22 cellular contexts compared by ENCODE assay signal in the genomic region with DNA sequence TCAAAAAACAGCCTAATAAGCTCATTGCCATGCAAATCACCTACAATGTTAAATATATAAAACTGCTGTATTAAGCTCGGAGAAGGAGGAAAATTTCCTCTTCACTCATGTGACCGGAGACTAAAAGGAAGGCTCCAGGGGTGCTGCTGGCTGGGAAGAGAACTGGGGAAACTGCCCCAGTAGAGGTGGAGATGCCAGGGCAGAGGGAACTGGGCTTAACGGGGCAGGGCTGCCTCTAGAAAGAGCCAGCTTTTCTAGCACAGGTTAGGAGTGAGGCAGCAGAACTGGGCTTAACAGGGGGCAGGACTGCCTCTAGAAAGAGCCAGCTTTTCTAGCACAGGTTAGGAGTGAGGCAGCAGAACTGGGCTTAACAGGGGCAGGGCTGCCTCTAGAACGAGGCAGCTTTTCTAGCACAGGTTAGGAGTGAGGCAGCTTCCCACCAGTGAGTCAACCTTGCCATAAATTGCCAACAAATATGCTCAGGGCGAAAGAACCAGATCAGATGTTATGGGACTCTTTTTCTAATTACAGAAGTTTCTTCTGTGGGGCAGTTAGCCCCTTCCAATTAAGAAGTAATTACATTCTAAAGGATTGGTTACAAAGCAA.
"Had no signal": no experiment of that assay in that cellular context is flagged by ENCODE, and none has a peak within 500 bp of the region (broad histone marks: within the 10 kb centered on the region; RNA-seq: fewer than 3 reads in every experiment).

No MANE protein-coding gene starts in this region.

- FAIRE-seq: endometrium, frontal cortex, small intestine had no signal

- DNase-seq: activated CD4-positive, alpha-beta T cell treated with anti-CD3 and anti-CD28 coated beads, Interleukin-2, amount 10 ng/mL, durations not matched to agents 7 days and 5 days; activated CD4-positive, CD25-positive, alpha-beta regulatory T cell treated with anti-CD3 and anti-CD28 coated beads, Interleukin-2, amount 50 U/mL, for 72 hours; activated CD8-positive, alpha-beta memory T cell treated with anti-CD3 and anti-CD28 coated beads, Interleukin-2, amount 10 ng/mL, durations not matched to agents 7 days and 5 days; activated CD8-positive, alpha-beta T cell treated with anti-CD3 and anti-CD28 coated beads for 36 hours; activated effector memory CD4-positive, alpha-beta T cell treated with anti-CD3 and anti-CD28 coated beads, Interleukin-2, amount 50 U/mL, for 16 hours; activated naive CD4-positive, alpha-beta T cell treated with anti-CD3 and anti-CD28 coated beads, Interleukin-2, amount 10 ng/mL, durations not matched to agents 7 days and 5 days; activated T-cell treated with anti-CD3 and anti-CD28 coated beads for 4 hours; body of pancreas; effector CD4-positive, alpha-beta T cell; erythroblast; glutamatergic neuron; hippocampal formation; nucleus accumbens; small intestine; stimulated activated CD4-positive, alpha-beta T cell treated with anti-CD3 and anti-CD28 coated beads, Interleukin-15, amount 100 ng/mL, for 24 hours; stimulated activated naive B cell treated with anti-CD40 and anti-IgM and Interleukin-4, amounts not matched to agents 10 μg/mL and 1 μg/mL and 100 μg/mL, for 72 hours; testis had no signal

- ATAC-seq: activated CD8-positive, alpha-beta memory T cell treated with anti-CD3 and anti-CD28 coated beads, Interleukin-2, amount 10 ng/mL, durations not matched to agents 7 days and 5 days; activated CD8-positive, alpha-beta T cell treated with anti-CD3 and anti-CD28 coated beads for 36 hours; body of pancreas; sciatic nerve; stimulated activated naive B cell treated with anti-CD40 and anti-IgM and Interleukin-4, amounts not matched to agents 10 μg/mL and 1 μg/mL and 100 μg/mL, for 72 hours had no signal

- H3K36me3 ChIP-seq: vagina had no signal

- H3K27ac ChIP-seq: body of pancreas, vagina, VCaP had no signal

- H3K9me3 ChIP-seq: body of pancreas, testis, vagina had no signal

- H3K27me3 ChIP-seq: body of pancreas, testis, vagina had no signal

- H3K4me3 ChIP-seq: body of pancreas, testis, vagina had no signal
